Comparison of ENCODE assay signal across 1 cellular context in the genomic region with DNA sequence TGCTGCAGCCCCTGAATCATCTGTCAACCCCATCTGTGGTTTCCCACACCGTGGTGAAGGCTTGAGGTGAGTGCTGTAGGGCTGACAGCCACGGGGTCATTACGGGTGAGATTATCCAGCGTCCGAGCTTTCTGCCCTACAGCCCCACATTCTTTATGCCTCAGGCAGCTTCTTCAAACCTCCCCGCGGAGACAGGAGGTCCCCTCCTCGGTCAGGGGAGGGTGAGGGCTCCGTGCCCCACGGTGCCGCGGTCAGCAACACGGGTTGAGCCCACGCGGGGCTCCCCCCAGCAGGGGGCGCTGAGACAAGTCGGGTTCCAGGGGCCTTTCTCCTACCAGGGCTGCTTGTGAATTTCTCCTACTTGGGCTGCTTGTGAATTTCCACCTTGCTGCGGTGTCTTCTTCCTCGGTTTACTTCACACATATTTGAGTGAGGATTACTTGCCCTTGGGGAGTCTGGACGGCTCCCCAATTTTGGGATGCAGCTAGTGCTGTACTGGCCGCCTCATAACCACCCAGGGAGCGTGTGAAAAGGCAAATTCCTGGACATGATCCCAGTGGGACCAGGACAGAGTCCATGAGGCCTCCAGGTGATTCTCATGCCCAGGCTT.
A peak's percentile ranks its signal among the peaks of the same experiment; 100 is the strongest.
TF ChIP-seq lines count a peak whose summit lies in the region.

No MANE protein-coding gene starts in this region.

TF ChIP-seq in HepG2, 621 proteins besides CTCF, POLR2A, EP300 and RAD21 (continued from another document):
- TF ChIP-seq, protein P1, sequence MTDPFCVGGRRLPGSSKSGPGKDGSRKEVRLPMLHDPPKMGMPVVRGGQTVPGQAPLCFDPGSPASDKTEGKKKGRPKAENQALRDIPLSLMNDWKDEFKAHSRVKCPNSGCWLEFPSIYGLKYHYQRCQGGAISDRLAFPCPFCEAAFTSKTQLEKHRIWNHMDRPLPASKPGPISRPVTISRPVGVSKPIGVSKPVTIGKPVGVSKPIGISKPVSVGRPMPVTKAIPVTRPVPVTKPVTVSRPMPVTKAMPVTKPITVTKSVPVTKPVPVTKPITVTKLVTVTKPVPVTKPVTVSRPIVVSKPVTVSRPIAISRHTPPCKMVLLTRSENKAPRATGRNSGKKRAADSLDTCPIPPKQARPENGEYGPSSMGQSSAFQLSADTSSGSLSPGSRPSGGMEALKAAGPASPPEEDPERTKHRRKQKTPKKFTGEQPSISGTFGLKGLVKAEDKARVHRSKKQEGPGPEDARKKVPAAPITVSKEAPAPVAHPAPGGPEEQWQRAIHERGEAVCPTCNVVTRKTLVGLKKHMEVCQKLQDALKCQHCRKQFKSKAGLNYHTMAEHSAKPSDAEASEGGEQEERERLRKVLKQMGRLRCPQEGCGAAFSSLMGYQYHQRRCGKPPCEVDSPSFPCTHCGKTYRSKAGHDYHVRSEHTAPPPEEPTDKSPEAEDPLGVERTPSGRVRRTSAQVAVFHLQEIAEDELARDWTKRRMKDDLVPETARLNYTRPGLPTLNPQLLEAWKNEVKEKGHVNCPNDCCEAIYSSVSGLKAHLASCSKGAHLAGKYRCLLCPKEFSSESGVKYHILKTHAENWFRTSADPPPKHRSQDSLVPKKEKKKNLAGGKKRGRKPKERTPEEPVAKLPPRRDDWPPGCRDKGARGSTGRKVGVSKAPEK (CRISPR knock-in tag; IDR thresholded peaks at IDR 0.05; ENCODE audit: borderline replicate concordance) = 0 out of 2 replicates have a peak, but pooled peaks have one; percentile 67
- 0 out of 2 replicates have a peak, but pooled peaks have one; percentile 31 for TF ChIP-seq ZNF782 (CRISPR knock-in tag; IDR thresholded peaks at IDR 0.05; ENCODE audit: borderline replicate concordance)
- 0 out of 2 replicates have a peak, but pooled peaks have one; percentile 16 for TF ChIP-seq HNRNPL (IDR thresholded peaks at IDR 0.05; ENCODE audit: low read depth, low read length)
- TF ChIP-seq GATAD2A (CRISPR knock-in tag; IDR thresholded peaks at IDR 0.05) = peak; percentile 43; the same call in 1 of the 2 replicates
- TF ChIP-seq ZBTB38 (CRISPR knock-in tag; IDR thresholded peaks at IDR 0.05) = 0 out of 2 replicates have a peak, but pooled peaks have one; percentile 43
- TF ChIP-seq TSC22D2 (CRISPR knock-in tag; IDR thresholded peaks at IDR 0.05; ENCODE audit: borderline replicate concordance) = no peak
- TF ChIP-seq, protein P2, sequence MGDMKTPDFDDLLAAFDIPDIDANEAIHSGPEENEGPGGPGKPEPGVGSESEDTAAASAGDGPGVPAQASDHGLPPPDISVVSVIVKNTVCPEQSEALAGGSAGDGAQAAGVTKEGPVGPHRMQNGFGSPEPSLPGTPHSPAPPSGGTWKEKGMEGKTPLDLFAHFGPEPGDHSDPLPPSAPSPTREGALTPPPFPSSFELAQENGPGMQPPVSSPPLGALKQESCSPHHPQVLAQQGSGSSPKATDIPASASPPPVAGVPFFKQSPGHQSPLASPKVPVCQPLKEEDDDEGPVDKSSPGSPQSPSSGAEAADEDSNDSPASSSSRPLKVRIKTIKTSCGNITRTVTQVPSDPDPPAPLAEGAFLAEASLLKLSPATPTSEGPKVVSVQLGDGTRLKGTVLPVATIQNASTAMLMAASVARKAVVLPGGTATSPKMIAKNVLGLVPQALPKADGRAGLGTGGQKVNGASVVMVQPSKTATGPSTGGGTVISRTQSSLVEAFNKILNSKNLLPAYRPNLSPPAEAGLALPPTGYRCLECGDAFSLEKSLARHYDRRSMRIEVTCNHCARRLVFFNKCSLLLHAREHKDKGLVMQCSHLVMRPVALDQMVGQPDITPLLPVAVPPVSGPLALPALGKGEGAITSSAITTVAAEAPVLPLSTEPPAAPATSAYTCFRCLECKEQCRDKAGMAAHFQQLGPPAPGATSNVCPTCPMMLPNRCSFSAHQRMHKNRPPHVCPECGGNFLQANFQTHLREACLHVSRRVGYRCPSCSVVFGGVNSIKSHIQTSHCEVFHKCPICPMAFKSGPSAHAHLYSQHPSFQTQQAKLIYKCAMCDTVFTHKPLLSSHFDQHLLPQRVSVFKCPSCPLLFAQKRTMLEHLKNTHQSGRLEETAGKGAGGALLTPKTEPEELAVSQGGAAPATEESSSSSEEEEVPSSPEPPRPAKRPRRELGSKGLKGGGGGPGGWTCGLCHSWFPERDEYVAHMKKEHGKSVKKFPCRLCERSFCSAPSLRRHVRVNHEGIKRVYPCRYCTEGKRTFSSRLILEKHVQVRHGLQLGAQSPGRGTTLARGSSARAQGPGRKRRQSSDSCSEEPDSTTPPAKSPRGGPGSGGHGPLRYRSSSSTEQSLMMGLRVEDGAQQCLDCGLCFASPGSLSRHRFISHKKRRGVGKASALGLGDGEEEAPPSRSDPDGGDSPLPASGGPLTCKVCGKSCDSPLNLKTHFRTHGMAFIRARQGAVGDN (CRISPR knock-in tag; IDR thresholded peaks at IDR 0.05) = peak; percentile 59
- TF ChIP-seq FOXC1 (CRISPR knock-in tag; IDR thresholded peaks at IDR 0.05; ENCODE audit: borderline replicate concordance) = peak; percentile 64; the same call in 1 of the 2 replicates
- TF ChIP-seq, protein P3, sequence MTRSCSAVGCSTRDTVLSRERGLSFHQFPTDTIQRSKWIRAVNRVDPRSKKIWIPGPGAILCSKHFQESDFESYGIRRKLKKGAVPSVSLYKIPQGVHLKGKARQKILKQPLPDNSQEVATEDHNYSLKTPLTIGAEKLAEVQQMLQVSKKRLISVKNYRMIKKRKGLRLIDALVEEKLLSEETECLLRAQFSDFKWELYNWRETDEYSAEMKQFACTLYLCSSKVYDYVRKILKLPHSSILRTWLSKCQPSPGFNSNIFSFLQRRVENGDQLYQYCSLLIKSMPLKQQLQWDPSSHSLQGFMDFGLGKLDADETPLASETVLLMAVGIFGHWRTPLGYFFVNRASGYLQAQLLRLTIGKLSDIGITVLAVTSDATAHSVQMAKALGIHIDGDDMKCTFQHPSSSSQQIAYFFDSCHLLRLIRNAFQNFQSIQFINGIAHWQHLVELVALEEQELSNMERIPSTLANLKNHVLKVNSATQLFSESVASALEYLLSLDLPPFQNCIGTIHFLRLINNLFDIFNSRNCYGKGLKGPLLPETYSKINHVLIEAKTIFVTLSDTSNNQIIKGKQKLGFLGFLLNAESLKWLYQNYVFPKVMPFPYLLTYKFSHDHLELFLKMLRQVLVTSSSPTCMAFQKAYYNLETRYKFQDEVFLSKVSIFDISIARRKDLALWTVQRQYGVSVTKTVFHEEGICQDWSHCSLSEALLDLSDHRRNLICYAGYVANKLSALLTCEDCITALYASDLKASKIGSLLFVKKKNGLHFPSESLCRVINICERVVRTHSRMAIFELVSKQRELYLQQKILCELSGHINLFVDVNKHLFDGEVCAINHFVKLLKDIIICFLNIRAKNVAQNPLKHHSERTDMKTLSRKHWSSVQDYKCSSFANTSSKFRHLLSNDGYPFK (CRISPR knock-in tag; IDR thresholded peaks at IDR 0.05; ENCODE audit: borderline replicate concordance) = peak; percentile 35; the same call in 1 of the 2 replicates
- 0 out of 2 replicates have a peak, but pooled peaks have one; percentile 23 for TF ChIP-seq ZSCAN25 (CRISPR knock-in tag; IDR thresholded peaks at IDR 0.05)
- TF ChIP-seq ISL2 (CRISPR knock-in tag; IDR thresholded peaks at IDR 0.05) = no peak
- TF ChIP-seq MTA1 (CRISPR knock-in tag; IDR thresholded peaks at IDR 0.05; ENCODE audit: borderline replicate concordance) = peak; percentile 48; the same call in 1 of the 2 replicates
- 0 out of 2 replicates have a peak, but pooled peaks have one; percentile 35 for TF ChIP-seq ZBTB7B (CRISPR knock-in tag; IDR thresholded peaks at IDR 0.05)
- TF ChIP-seq HNRNPLL (IDR thresholded peaks at IDR 0.05; ENCODE audit: low read depth, low read length, poor library complexity, severe bottlenecking) = peak; percentile 49
- 0 out of 2 replicates have a peak, but pooled peaks have one; percentile 0 for TF ChIP-seq ERF (CRISPR knock-in tag; IDR thresholded peaks at IDR 0.05)
- peak; percentile 61; the same call in 1 of the 2 replicates for TF ChIP-seq KDM2A (CRISPR knock-in tag; IDR thresholded peaks at IDR 0.05; ENCODE audit: borderline replicate concordance, low read depth)
- peak; percentile 39; the same call in 1 of the 2 replicates for TF ChIP-seq ZNF749 (CRISPR knock-in tag; IDR thresholded peaks at IDR 0.05; ENCODE audit: borderline replicate concordance)
- TF ChIP-seq ZNF737 (CRISPR knock-in tag; IDR thresholded peaks at IDR 0.05; ENCODE audit: borderline replicate concordance) = peak; percentile 80; the same call in 1 of the 2 replicates
- peak; percentile 64 for TF ChIP-seq U2AF1 (optimal IDR thresholded peaks at IDR 0.05; ENCODE audit: low read depth, low read length)
- peak; percentile 71 for TF ChIP-seq STAG1 (CRISPR knock-in tag; IDR thresholded peaks at IDR 0.05)
- no peak for TF ChIP-seq MED8 (CRISPR knock-in tag; IDR thresholded peaks at IDR 0.05; ENCODE audit: insufficient replicate concordance)
- TF ChIP-seq, protein P4, sequence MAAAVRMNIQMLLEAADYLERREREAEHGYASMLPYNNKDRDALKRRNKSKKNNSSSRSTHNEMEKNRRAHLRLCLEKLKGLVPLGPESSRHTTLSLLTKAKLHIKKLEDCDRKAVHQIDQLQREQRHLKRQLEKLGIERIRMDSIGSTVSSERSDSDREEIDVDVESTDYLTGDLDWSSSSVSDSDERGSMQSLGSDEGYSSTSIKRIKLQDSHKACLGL (CRISPR knock-in tag; IDR thresholded peaks at IDR 0.05) = peak; percentile 40; the same call in 1 of the 2 replicates
- 0 out of 2 replicates have a peak, but pooled peaks have one; percentile 22 for TF ChIP-seq HES4 (CRISPR knock-in tag; IDR thresholded peaks at IDR 0.05; ENCODE audit: borderline replicate concordance)
- 0 out of 2 replicates have a peak, but pooled peaks have one; percentile 65 for TF ChIP-seq ZNF556 (CRISPR knock-in tag; IDR thresholded peaks at IDR 0.05; ENCODE audit: borderline replicate concordance)
- TF ChIP-seq ZNF713 (CRISPR knock-in tag; IDR thresholded peaks at IDR 0.05) = 0 out of 2 replicates have a peak, but pooled peaks have one; percentile 22
- no peak for TF ChIP-seq FOXA3 (CRISPR knock-in tag; IDR thresholded peaks at IDR 0.05)
- TF ChIP-seq HNRNPK (IDR thresholded peaks at IDR 0.05; ENCODE audit: low read depth, low read length, poor library complexity, severe bottlenecking) = no peak
- TF ChIP-seq GABPB1 (CRISPR knock-in tag; IDR thresholded peaks at IDR 0.05) = peak; percentile 31; the same call in 1 of the 2 replicates
- TF ChIP-seq REPIN1 (CRISPR knock-in tag; IDR thresholded peaks at IDR 0.05; ENCODE audit: borderline replicate concordance, low read depth) = no peak
TF ChIP-seq in HepG2: peak in this region for 46.
